Comparison of ENCODE assay signal across 8 cellular contexts in genomic region chr11:36354221-36355003, GRCh38. TPM values are rescaled to one million over a fixed set of nuclear protein-coding genes. Genes with fewer than 3 reads are reported as not detected.
A peak's percentile ranks its signal among the peaks of the same experiment; 100 is the strongest.
DNase-seq lines count a peak whose midpoint lies in the region; ATAC-seq and TF ChIP-seq lines count a peak whose summit lies in the region.

No MANE protein-coding gene starts in this region.

- H3K9me3 ChIP-seq in RWPE2 (ENCODE audit: severe bottlenecking) (no peaks in the 10 kb centered on the region), adrenal gland (replicated peaks in 1 of 3) (no peaks in the 10 kb centered on the region)

- H3K4me1 Mint-ChIP-seq in natural killer cell treated with Interleukin-12 subunit alpha and Interleukin-12 subunit beta and Interleukin-15 and Interleukin-18, amount 100 ng/mL, for 72 hours (ENCODE audit: low read depth in 2 of 2), result peaks cover 66 to 84% of the 10 kb centered on the region in 2 donors

- no peak for TF ChIP-seq POLR2A in adrenal gland (IDR thresholded peaks at IDR 0.05)

- H3K4me3 Mint-ChIP-seq in natural killer cell treated with Interleukin-12 subunit alpha and Interleukin-12 subunit beta and Interleukin-15 and Interleukin-18, amount 100 ng/mL, for 72 hours, result peak overlapping the region; percentile 78

- H3K9me3 Mint-ChIP-seq in natural killer cell treated with Interleukin-12 subunit alpha and Interleukin-12 subunit beta and Interleukin-15 and Interleukin-18, amount 100 ng/mL, for 72 hours, result peaks cover 5% of the 10 kb centered on the region

- DNase-seq in RWPE2 (ENCODE audit: low spot score) (no peak), GM19238 (ENCODE audit: insufficient read length, low spot score) (no peak), NCI-H1694 (lab: John Stamatoyannopoulos, UW) (no peak), adrenal gland (no peak)
- no peak for DNase-seq in natural killer cell treated with Interleukin-12 subunit alpha and Interleukin-12 subunit beta and Interleukin-15 and Interleukin-18, amount 100 ng/mL, for 72 hours (ENCODE audit: low spot score)
- no peak for DNase-seq in stimulated activated CD8-positive, alpha-beta memory T cell treated with anti-CD3 and anti-CD28 coated beads, Interleukin-4, amount 100 ng/mL, for 48 hours

- peak overlapping the region; percentile 61 to 87 for H3K27ac Mint-ChIP-seq in natural killer cell treated with Interleukin-12 subunit alpha and Interleukin-12 subunit beta and Interleukin-15 and Interleukin-18, amount 100 ng/mL, for 72 hours

- H3K27me3 Mint-ChIP-seq in natural killer cell treated with Interleukin-12 subunit alpha and Interleukin-12 subunit beta and Interleukin-15 and Interleukin-18, amount 100 ng/mL, for 72 hours, result peaks cover 0 to 2% of the 10 kb centered on the region in 2 donors

- WGBS in adrenal gland, 4 donors, result 63 to 70% (median 67%) methylated on average over 6 of the region's 6 CpGs

- no peak overlapping the region for H3K4me3 ChIP-seq in RWPE2 (ENCODE audit: severe bottlenecking)
- no peak overlapping the region for H3K4me3 ChIP-seq in adrenal gland

- H3K27me3 ChIP-seq in RWPE2 (ENCODE audit: insufficient read depth, poor library complexity, severe bottlenecking) (no peaks in the 10 kb centered on the region), adrenal gland (no peaks in the 10 kb centered on the region)

- peak overlapping the region; percentile 79 for H3K27ac ChIP-seq in RWPE2 (ENCODE audit: poor library complexity, severe bottlenecking)
- H3K27ac ChIP-seq in adrenal gland, result no peak overlapping the region

- no peaks in the 10 kb centered on the region for H3K36me3 Mint-ChIP-seq in natural killer cell treated with Interleukin-12 subunit alpha and Interleukin-12 subunit beta and Interleukin-15 and Interleukin-18, amount 100 ng/mL, for 72 hours

- ATAC-seq in GM18520 (IDR thresholded peaks at IDR 0.05; ENCODE audit: unreplicated experiment), result peak; percentile 80
- peak; percentile 82 for ATAC-seq in HG02623 (IDR thresholded peaks at IDR 0.05; ENCODE audit: unreplicated experiment)
- peak; percentile 94 for ATAC-seq in RWPE2 (ENCODE audit: low read depth)
- ATAC-seq in natural killer cell treated with Interleukin-12 subunit alpha and Interleukin-12 subunit beta and Interleukin-15 and Interleukin-18, amount 100 ng/mL, for 72 hours, result peak; percentile 78 to 87

- TF ChIP-seq CTCF in RWPE2 (IDR thresholded peaks at IDR 0.05; ENCODE audit: poor library complexity, severe bottlenecking) (no peak), adrenal gland (IDR thresholded peaks at IDR 0.05) (no peak)

- H3K36me3 ChIP-seq in RWPE2 (ENCODE audit: low read depth) (no peaks in the 10 kb centered on the region), adrenal gland (replicated peaks in 1 of 2) (no peaks in the 10 kb centered on the region)

- H3K4me1 ChIP-seq in RWPE2 (ENCODE audit: insufficient read depth, poor library complexity, severe bottlenecking) (peaks cover 11% of the 10 kb centered on the region), adrenal gland (replicated peaks in 1 of 2) (no peaks in the 10 kb centered on the region)

- intact Hi-C loops in adrenal gland (cut with DNase I), result no loop called here

RNA-seq across cellular contexts. Expression of gene PRR5L, which starts 58.3 kb away (rescaled TPM):
- total RNA-seq in natural killer cell treated with Interleukin-12 subunit alpha and Interleukin-12 subunit beta and Interleukin-15 and Interleukin-18, amount 100 ng/mL, for 72 hours, result 100 to 1,000 TPM; 172 to 533 TPM
- 10 to 100 TPM in 1 of 8 donors, 1 to 10 TPM in 7; 5.2 to 10.2 (median 7.9) TPM for total RNA-seq in adrenal gland
- 1 to 10 TPM; 1.7 to 6.8 (median 2.2) TPM for polyA plus RNA-seq in adrenal gland

Comparison
In these comparisons a context has a peak if more than half of its experiments do, and no peak if none do; other contexts are left out.
1. RNA of gene PRR5L, which starts 58.3 kb away (total RNA-seq): 172 to 533 TPM in natural killer cell treated with Interleukin-12 subunit alpha and Interleukin-12 subunit beta and Interleukin-15 and Interleukin-18, amount 100 ng/mL, for 72 hours; 5.2 to 10.2 TPM in adrenal gland; every median in the first group is over 10 times any median in the second.
2. Peak in every context shown above with its lines, with median percentiles within 50 percentile points of each other: ATAC-seq.